In the genomic region with DNA sequence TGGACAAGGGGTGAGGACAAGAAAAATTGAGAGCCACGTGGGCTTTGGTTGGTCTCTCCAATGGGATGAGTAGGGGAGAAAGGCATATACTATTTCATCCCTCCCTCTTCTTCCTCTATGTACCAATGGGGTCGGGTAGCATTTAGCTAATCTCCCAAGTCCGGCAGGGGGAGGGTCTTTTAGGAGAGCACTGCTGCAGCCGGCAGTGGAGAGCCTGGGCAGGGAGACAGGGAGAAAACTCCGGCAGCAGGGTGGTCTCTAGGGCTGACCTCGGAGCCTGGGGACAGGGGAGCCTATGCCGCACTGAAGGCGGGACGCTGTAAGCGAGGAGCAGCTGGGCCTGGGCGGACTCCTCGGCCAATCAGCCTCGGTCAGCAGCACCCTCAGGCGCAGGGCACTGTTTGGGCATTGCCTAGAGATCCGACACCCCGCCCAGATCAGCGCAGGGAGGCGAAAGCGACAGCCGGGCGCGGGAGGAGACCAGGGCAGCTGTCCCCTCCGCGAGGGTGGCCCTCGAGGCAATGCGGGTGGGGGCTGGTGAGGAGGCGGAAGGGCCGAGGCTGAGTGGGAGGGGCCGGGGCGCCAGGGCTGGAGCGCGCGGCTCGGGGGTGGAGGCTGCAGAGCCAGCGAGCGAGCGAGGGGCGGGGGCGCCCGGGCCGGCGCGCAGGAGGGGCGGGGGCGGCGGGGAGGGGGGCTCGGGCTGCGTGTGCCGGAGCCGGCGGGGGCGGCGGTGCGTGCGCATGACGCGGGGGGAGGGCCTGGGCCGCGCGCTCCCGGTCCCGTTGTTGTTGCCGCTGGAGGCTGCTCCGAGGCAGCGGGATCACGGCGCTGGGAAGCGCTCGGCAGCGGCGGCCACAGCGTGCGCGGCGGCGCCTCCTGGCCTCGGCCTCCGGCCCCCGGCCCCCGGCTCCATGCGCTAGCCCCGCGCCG, we compare ENCODE assay signal across 8 cellular contexts. TPM values are rescaled to one million over a fixed set of nuclear protein-coding genes. Genes with fewer than 3 reads are reported as not detected.
DNase-seq lines count a peak whose midpoint lies in the region; ATAC-seq and TF ChIP-seq lines count a peak whose summit lies in the region.

Gene AGAP3 (plus strand): TSS at position 785 of the 930 bp plus-strand sequence. CDS start 267 bp downstream, outside the sequence.

- ATAC-seq in GM21737 (IDR thresholded peaks at IDR 0.05; ENCODE audit: unreplicated experiment) (peak; percentile 45), gastroesophageal sphincter (peak; percentile 63)

- TF ChIP-seq POLR2A in gastroesophageal sphincter (IDR thresholded peaks at IDR 0.05): peak; percentile 53 to 58

- peaks cover 39% of the 10 kb centered on the region for H3K4me1 Mint-ChIP-seq in activated naive CD4-positive, alpha-beta T cell treated with anti-CD3 and anti-CD28 coated beads, Interleukin-2, amount 50 U/mL, for 24 hours
- H3K4me1 Mint-ChIP-seq in neural progenitor cell (peaks cover 42% of the 10 kb centered on the region), type B pancreatic cell (ENCODE audit: unreplicated experiment) (peaks cover 33% of the 10 kb centered on the region)

- no peaks in the 10 kb centered on the region for H3K27me3 Mint-ChIP-seq in activated naive CD4-positive, alpha-beta T cell treated with anti-CD3 and anti-CD28 coated beads, Interleukin-2, amount 50 U/mL, for 24 hours
- H3K27me3 Mint-ChIP-seq in neural progenitor cell (ENCODE audit: insufficient read depth, low read depth): peaks cover 18% of the 10 kb centered on the region
- no peaks in the 10 kb centered on the region for H3K27me3 Mint-ChIP-seq in type B pancreatic cell

- 0 to 4% methylated on average over 1 to 8 of the region's 84 CpGs for WGBS in gastroesophageal sphincter (ENCODE audit: low coverage in 1 of 2), 2 donors

- no peaks in the 10 kb centered on the region for H3K9me3 ChIP-seq in SJCRH30 (replicated peaks)
- H3K9me3 ChIP-seq in gastroesophageal sphincter: no peaks in the 10 kb centered on the region
- H3K9me3 ChIP-seq in neural progenitor cell (ENCODE audit: low read depth): no peaks in the 10 kb centered on the region

- peak within 1 kb of the TSS; percentile 87 for H3K4me3 Mint-ChIP-seq in activated naive CD4-positive, alpha-beta T cell treated with anti-CD3 and anti-CD28 coated beads, Interleukin-2, amount 50 U/mL, for 24 hours
- H3K4me3 Mint-ChIP-seq in neural progenitor cell (peak within 1 kb of the TSS; percentile 94), type B pancreatic cell (peak within 1 kb of the TSS; percentile 91)

- peaks cover 46% of the 10 kb centered on the region for H4K20me1 ChIP-seq in neural progenitor cell (ENCODE audit: low read depth)

- TF ChIP-seq CTCF in gastroesophageal sphincter (IDR thresholded peaks at IDR 0.05): no peak
- TF ChIP-seq CTCF in neural progenitor cell (IDR thresholded peaks at IDR 0.05): no peak
- no peak for TF ChIP-seq CTCF in type B pancreatic cell (conservative IDR thresholded peaks at IDR 0.05)

- TF ChIP-seq EP300 in gastroesophageal sphincter (IDR thresholded peaks at IDR 0.05): no peak

- H3F3A ChIP-seq in neural progenitor cell (ENCODE audit: low read depth): peaks cover 64% of the 10 kb centered on the region

- peak within 1 kb of the TSS; percentile 83 for H3K27ac Mint-ChIP-seq in activated naive CD4-positive, alpha-beta T cell treated with anti-CD3 and anti-CD28 coated beads, Interleukin-2, amount 50 U/mL, for 24 hours
- H3K27ac Mint-ChIP-seq in neural progenitor cell (peak within 1 kb of the TSS; percentile 86), type B pancreatic cell (peak within 1 kb of the TSS; percentile 81)

- DNase-seq in Daoy (ENCODE audit: low read depth) (peak; percentile 91), LoVo (ENCODE audit: low spot score) (peak; percentile 86), SJCRH30 (peak; percentile 98 to 99), neural progenitor cell (ENCODE audit: low spot score) (peak; percentile 95), type B pancreatic cell (ENCODE audit: extremely low spot score, unreplicated experiment) (peak; percentile 89)

- peaks cover 2% of the 10 kb centered on the region for H3K36me3 Mint-ChIP-seq in activated naive CD4-positive, alpha-beta T cell treated with anti-CD3 and anti-CD28 coated beads, Interleukin-2, amount 50 U/mL, for 24 hours
- H3K36me3 Mint-ChIP-seq in neural progenitor cell: peaks cover 2% of the 10 kb centered on the region
- H3K36me3 Mint-ChIP-seq in type B pancreatic cell: peaks cover 7% of the 10 kb centered on the region

- H3K4me1 ChIP-seq in SJCRH30: peaks cover 38% of the 10 kb centered on the region
- H3K4me1 ChIP-seq in gastroesophageal sphincter: peaks cover 19 to 83% (median 54%) of the 10 kb centered on the region in 3 donors
- H3K4me1 ChIP-seq in neural progenitor cell: peaks cover 46% of the 10 kb centered on the region

- peaks cover 51% of the 10 kb centered on the region for H3K79me2 ChIP-seq in neural progenitor cell (ENCODE audit: low read depth)

- peak within 1 kb of the TSS; percentile 97 for H3K4me2 ChIP-seq in neural progenitor cell

- H3K4me3 ChIP-seq in SJCRH30: peak within 1 kb of the TSS; percentile 96
- H3K4me3 ChIP-seq in gastroesophageal sphincter: peak within 1 kb of the TSS; percentile 88 to 93
- H3K4me3 ChIP-seq in neural progenitor cell: peak within 1 kb of the TSS; percentile 88

- peak within 1 kb of the TSS; percentile 66 for H3K27ac ChIP-seq in SJCRH30
- H3K27ac ChIP-seq in gastroesophageal sphincter: peak within 1 kb of the TSS; percentile 74 to 98 (median 91)
- H3K27ac ChIP-seq in neural progenitor cell: peak within 1 kb of the TSS; percentile 21

- no peaks in the 10 kb centered on the region for H3K27me3 ChIP-seq in SJCRH30
- no peaks in the 10 kb centered on the region for H3K27me3 ChIP-seq in gastroesophageal sphincter
- H3K27me3 ChIP-seq in neural progenitor cell: peaks cover 21% of the 10 kb centered on the region

- peaks cover 10% of the 10 kb centered on the region for H3K36me3 ChIP-seq in SJCRH30
- H3K36me3 ChIP-seq in gastroesophageal sphincter: no peaks in the 10 kb centered on the region
- H3K36me3 ChIP-seq in neural progenitor cell: no peaks in the 10 kb centered on the region

- peak within 1 kb of the TSS; percentile 74 for H2AFZ ChIP-seq in neural progenitor cell (replicated peaks)

- H3K9ac ChIP-seq in neural progenitor cell: peak within 1 kb of the TSS; percentile 7

- H3K9me3 Mint-ChIP-seq in activated naive CD4-positive, alpha-beta T cell treated with anti-CD3 and anti-CD28 coated beads, Interleukin-2, amount 50 U/mL, for 24 hours: no peaks in the 10 kb centered on the region
- H3K9me3 Mint-ChIP-seq in neural progenitor cell (no peaks in the 10 kb centered on the region), type B pancreatic cell (no peaks in the 10 kb centered on the region)

RNA-seq across cellular contexts. Expression of gene AGAP3, which starts in this region (rescaled TPM):
- 41.6 and 72.6 TPM in 2 replicates for total RNA-seq in Daoy (2014; rRNA removed; shearing (Covaris generic))
- 59.7 and 62.9 TPM in 2 replicates for total RNA-seq in SJCRH30 (2014; rRNA removed; shearing (Covaris generic))
- total RNA-seq in gastroesophageal sphincter (10 to 100 TPM; 36.3 to 68.2 (median 55.7) TPM), neural progenitor cell (ENCODE audit: low replicate concordance) (38.9 and 73.0 TPM in 2 replicates), type B pancreatic cell (ENCODE audit: low replicate concordance) (95.9 and 114 TPM in 2 replicates)

Comparison
In these comparisons a context has a peak if more than half of its experiments do, and no peak if none do; other contexts are left out.
1. Peak in every context shown above with its lines: DNase-seq, ATAC-seq, H3K4me3 ChIP-seq and H3K27ac ChIP-seq.
2. H3K27ac ChIP-seq: peak in every context shown above with its lines; median percentile 91 in gastroesophageal sphincter; 66 in SJCRH30; 21 in neural progenitor cell.